9 cellular contexts compared by ENCODE assay signal in the genomic region with DNA sequence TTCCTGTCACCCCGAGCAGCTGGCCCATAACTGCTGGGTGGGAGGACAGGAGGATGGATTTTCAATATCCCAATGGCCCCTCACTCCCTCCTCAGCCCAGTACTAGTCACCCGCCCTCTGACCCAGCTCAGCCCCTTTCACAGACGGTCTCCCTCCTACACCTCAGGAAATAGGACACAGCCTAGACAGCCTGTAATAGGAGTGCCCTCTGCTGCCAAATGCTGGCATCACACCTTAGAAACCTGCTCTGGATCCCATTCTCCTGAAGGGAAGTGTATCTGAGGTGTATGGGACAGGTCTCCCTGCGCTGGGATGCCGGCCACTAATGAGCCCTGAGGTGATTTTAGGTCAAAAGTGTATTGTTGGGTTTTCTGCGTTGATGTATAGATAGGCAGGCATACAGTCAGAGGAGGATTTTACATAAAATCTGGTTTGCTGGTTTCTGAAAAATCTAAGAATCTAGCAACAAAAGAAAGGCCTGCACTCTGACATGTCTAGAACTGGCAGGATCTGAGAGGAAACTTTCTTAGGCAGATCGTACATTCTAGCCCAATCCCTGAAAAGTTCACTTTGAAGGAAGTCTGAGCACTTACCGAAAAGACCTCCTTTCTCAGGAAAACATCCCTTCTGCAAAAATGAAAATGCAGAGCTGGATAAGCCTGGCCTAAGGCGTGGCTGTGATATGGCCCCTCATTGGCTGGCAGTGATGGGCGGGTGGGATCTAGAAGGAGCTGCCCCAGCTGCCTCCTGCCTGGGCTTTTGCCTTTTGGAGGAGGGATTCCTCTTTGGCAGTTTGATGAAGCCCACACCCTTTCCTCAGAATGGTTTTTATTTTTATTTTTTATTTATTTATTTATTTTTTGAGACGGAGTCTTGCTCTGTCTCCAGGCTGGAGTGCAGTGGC. TPM values are rescaled to one million over a fixed set of nuclear protein-coding genes. Genes with fewer than 3 reads are reported as not detected.
DNase-seq lines count a peak whose midpoint lies in the region; ATAC-seq, FAIRE-seq and TF ChIP-seq lines count a peak whose summit lies in the region.
"Had no signal": no experiment of that assay in that cellular context is flagged by ENCODE, and none has a peak within 500 bp of the region (broad histone marks: within the 10 kb centered on the region; RNA-seq: fewer than 3 reads in every experiment).

No MANE protein-coding gene starts in this region.

- no peaks in the 10 kb centered on the region for H3K9me3 Mint-ChIP-seq in natural killer cell treated with Interleukin-12 subunit alpha and Interleukin-12 subunit beta and Interleukin-15 and Interleukin-18, amount 100 ng/mL, for 72 hours

- H3K27ac Mint-ChIP-seq in natural killer cell treated with Interleukin-12 subunit alpha and Interleukin-12 subunit beta and Interleukin-15 and Interleukin-18, amount 100 ng/mL, for 72 hours, result no peak overlapping the region

- H3K36me3 ChIP-seq in esophagus squamous epithelium (no peaks in the 10 kb centered on the region), testis (ENCODE audit: low read depth, missing control alignments) (no peaks in the 10 kb centered on the region)

- no peak overlapping the region for H3K4me3 Mint-ChIP-seq in natural killer cell treated with Interleukin-12 subunit alpha and Interleukin-12 subunit beta and Interleukin-15 and Interleukin-18, amount 100 ng/mL, for 72 hours

- peaks cover 0 to 3% of the 10 kb centered on the region in 2 donors for H3K4me1 Mint-ChIP-seq in natural killer cell treated with Interleukin-12 subunit alpha and Interleukin-12 subunit beta and Interleukin-15 and Interleukin-18, amount 100 ng/mL, for 72 hours (ENCODE audit: low read depth in 2 of 2)

- intact Hi-C loops in esophagus squamous epithelium (cut with DNase I), result loop anchor here (5.0 kb wide), 1 partner anchor 52 kb away; no protein-coding TSS in a partner anchor
- intact Hi-C loops in testis (cut with DNase I; ENCODE audit: low total_unique reads), result loop anchor here (5.0 kb wide), 1 partner anchor 47 kb away; no protein-coding TSS in a partner anchor

- no peaks in the 10 kb centered on the region for H3K36me3 Mint-ChIP-seq in natural killer cell treated with Interleukin-12 subunit alpha and Interleukin-12 subunit beta and Interleukin-15 and Interleukin-18, amount 100 ng/mL, for 72 hours

- H3K4me3 ChIP-seq in esophagus squamous epithelium (no peak overlapping the region), testis (no peak overlapping the region)

- ATAC-seq in GM21447 (IDR thresholded peaks at IDR 0.05; ENCODE audit: unreplicated experiment), result peak; percentile 78
- ATAC-seq in natural killer cell treated with Interleukin-12 subunit alpha and Interleukin-12 subunit beta and Interleukin-15 and Interleukin-18, amount 100 ng/mL, for 72 hours, result peak; percentile 64 to 65

- TF ChIP-seq POLR2A in esophagus squamous epithelium (IDR thresholded peaks at IDR 0.05) (no peak), testis (IDR thresholded peaks at IDR 0.05) (no peak)

- peak; percentile 92 for TF ChIP-seq CTCF in D721Med (IDR thresholded peaks at IDR 0.05; ENCODE audit: insufficient read depth, missing control alignments)
- TF ChIP-seq CTCF in esophagus squamous epithelium (IDR thresholded peaks at IDR 0.05), result peak; percentile 36 to 78 (median 72)
- peak; percentile 30 to 72 (median 61) for TF ChIP-seq CTCF in testis (IDR thresholded peaks at IDR 0.05)

- peaks cover 18 to 27% of the 10 kb centered on the region in 2 donors for H3K27me3 Mint-ChIP-seq in natural killer cell treated with Interleukin-12 subunit alpha and Interleukin-12 subunit beta and Interleukin-15 and Interleukin-18, amount 100 ng/mL, for 72 hours

- H3K4me1 ChIP-seq in esophagus squamous epithelium (peaks cover 0 to 27% (median 6%) of the 10 kb centered on the region in 3 donors), testis (peaks cover 3% of the 10 kb centered on the region)

- H3K9me3 ChIP-seq in esophagus squamous epithelium (no peaks in the 10 kb centered on the region), testis (no peaks in the 10 kb centered on the region)

- WGBS in esophagus squamous epithelium, 2 donors, result 33 to 35% methylated on average over 10 to 11 of the region's 11 CpGs
- WGBS in testis, 2 donors, result 46 to 51% methylated on average over 11 of the region's 11 CpGs

- H3K27ac ChIP-seq in esophagus squamous epithelium (no peak overlapping the region), testis (no peak overlapping the region)

- FAIRE-seq in D721Med (lab: Jason Lieb, UNC), result no peak

- DNase-seq in D721Med (ENCODE audit: insufficient read length, low spot score), result peak; percentile 29
- peak; percentile 77 for DNase-seq in HuH-7 (ENCODE audit: low spot score)
- peak; percentile 53 for DNase-seq in NOMO-1 treated with DMSO at 0.1 percent for 48 hours (lab: John Stamatoyannopoulos, UW; ENCODE audit: unreplicated experiment)
- DNase-seq in activated T-cell treated with anti-CD3 and anti-CD28 coated beads for 1 hour (ENCODE audit: low read depth), result peak; percentile 26
- no peak for DNase-seq in esophagus squamous epithelium (lab: John Stamatoyannopoulos, UW)
- DNase-seq in natural killer cell treated with Interleukin-12 subunit alpha and Interleukin-12 subunit beta and Interleukin-15 and Interleukin-18, amount 100 ng/mL, for 72 hours (ENCODE audit: low spot score), result no peak
- peak; percentile 85 for DNase-seq in testis

- no peaks in the 10 kb centered on the region for H3K27me3 ChIP-seq in esophagus squamous epithelium
- no peaks in the 10 kb centered on the region for H3K27me3 ChIP-seq in testis

RNA-seq across cellular contexts. Expression of gene DZIP1L, which starts 3.7 kb away (rescaled TPM):
- 10 to 100 TPM in 1 of 4 donors, 1 to 10 TPM in 3; 1.7 to 17.4 (median 5.0) TPM for total RNA-seq in esophagus squamous epithelium
- not detected for total RNA-seq in natural killer cell treated with Interleukin-12 subunit alpha and Interleukin-12 subunit beta and Interleukin-15 and Interleukin-18, amount 100 ng/mL, for 72 hours
- 10 to 100 TPM; 22.1 to 24.6 TPM for total RNA-seq in testis
- 6.6 TPM for polyA plus RNA-seq in testis (ENCODE audit: insufficient read depth, low read depth, low replicate concordance)
- total RNA-seq: T-helper 2 cell treated with Interferon-gamma antibody and Interleukin-4, amounts not matched to agents 100 ng/mL and 5 ng/mL, for 36 hours had no signal

RNA-seq across cellular contexts. Expression of gene A4GNT, which starts 13.1 kb away (rescaled TPM):
- not detected for total RNA-seq in esophagus squamous epithelium
- not detected for total RNA-seq in natural killer cell treated with Interleukin-12 subunit alpha and Interleukin-12 subunit beta and Interleukin-15 and Interleukin-18, amount 100 ng/mL, for 72 hours
- total RNA-seq in testis, result not detected
- not detected for polyA plus RNA-seq in testis (ENCODE audit: insufficient read depth, low read depth, low replicate concordance)
- total RNA-seq: T-helper 2 cell treated with Interferon-gamma antibody and Interleukin-4, amounts not matched to agents 100 ng/mL and 5 ng/mL, for 36 hours had no signal

RNA-seq across cellular contexts. Expression of gene DBR1, which starts 55.6 kb away (rescaled TPM):
- total RNA-seq in esophagus squamous epithelium (10 to 100 TPM in 3 of 4 donors, 1 to 10 TPM in 1; 8.1 to 15.3 (median 11.0) TPM), testis (1 to 10 TPM; 6.9 to 8.1 TPM)
- total RNA-seq in natural killer cell treated with Interleukin-12 subunit alpha and Interleukin-12 subunit beta and Interleukin-15 and Interleukin-18, amount 100 ng/mL, for 72 hours, result 10 to 100 TPM; 21.6 to 23.4 TPM
- polyA plus RNA-seq in testis (ENCODE audit: insufficient read depth, low read depth, low replicate concordance), result 6.5 TPM

Comparison
In these comparisons a context has a peak if more than half of its experiments do, and no peak if none do; other contexts are left out.
1. DNase-seq: peak in D721Med (single experiment), HuH-7 (single experiment), NOMO-1 treated with DMSO at 0.1 percent for 48 hours (single experiment), activated T-cell treated with anti-CD3 and anti-CD28 coated beads for 1 hour (single experiment) and testis (single experiment); none in esophagus squamous epithelium (single experiment) and natural killer cell treated with Interleukin-12 subunit alpha and Interleukin-12 subunit beta and Interleukin-15 and Interleukin-18, amount 100 ng/mL, for 72 hours (single experiment).
2. Peak in every context shown above with its lines, with median percentiles within 50 percentile points of each other: CTCF ChIP-seq.